ENCODE assay signal across 18 cellular contexts in the genomic region with DNA sequence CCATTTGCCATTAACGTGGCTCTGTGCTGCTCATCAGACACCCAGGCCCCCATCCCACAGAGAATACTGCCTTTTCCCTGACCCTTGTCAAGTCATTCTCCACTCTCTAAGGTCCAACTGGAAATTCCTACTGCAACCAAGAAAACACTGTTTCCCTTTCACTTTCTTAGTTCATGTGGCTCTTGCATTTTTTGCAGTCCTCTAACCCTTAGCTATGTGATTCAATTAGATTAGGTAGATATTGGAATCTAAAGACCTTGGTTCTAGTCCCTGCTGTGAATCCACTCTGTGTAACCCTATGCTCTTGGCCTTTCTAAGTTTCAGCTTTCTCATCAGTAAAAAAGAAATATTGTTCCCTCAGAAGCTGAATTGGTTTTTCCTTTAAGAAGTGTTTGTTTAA.
"Had no signal": no experiment of that assay in that cellular context is flagged by ENCODE, and none has a peak within 500 bp of the region (broad histone marks: within the 10 kb centered on the region; RNA-seq: fewer than 3 reads in every experiment).

No MANE protein-coding gene starts in this region.

- H3K4me3 ChIP-seq: ascending aorta, mucosa of descending colon, pancreas, thoracic aorta had no signal

- ATAC-seq: activated CD8-positive, alpha-beta T cell treated with anti-CD3 and anti-CD28 coated beads for 36 hours; mucosa of descending colon; natural killer cell treated with Interleukin-12 subunit alpha and Interleukin-12 subunit beta and Interleukin-15 and Interleukin-18, amount 100 ng/mL, for 72 hours; pancreas; stimulated activated naive CD8-positive, alpha-beta T cell treated with anti-CD3 and anti-CD28 coated beads, Interleukin-15, amount 100 ng/mL, for 72 hours; T-cell had no signal

- FAIRE-seq: pancreas had no signal

- H3K9me3 Mint-ChIP-seq: activated CD8-positive, alpha-beta T cell treated with anti-CD3 and anti-CD28 coated beads for 36 hours; activated naive CD8-positive, alpha-beta T cell treated with anti-CD3 and anti-CD28 coated beads, Interleukin-2, amount 10 ng/mL, durations not matched to agents 7 days and 5 days; natural killer cell treated with Interleukin-12 subunit alpha and Interleukin-12 subunit beta and Interleukin-15 and Interleukin-18, amount 100 ng/mL, for 72 hours had no signal

- H3K36me3 ChIP-seq: ascending aorta, pancreas, thoracic aorta had no signal

- H3K27ac Mint-ChIP-seq: activated CD8-positive, alpha-beta T cell treated with anti-CD3 and anti-CD28 coated beads for 36 hours; activated naive CD8-positive, alpha-beta T cell treated with anti-CD3 and anti-CD28 coated beads, Interleukin-2, amount 10 ng/mL, durations not matched to agents 7 days and 5 days; natural killer cell treated with Interleukin-12 subunit alpha and Interleukin-12 subunit beta and Interleukin-15 and Interleukin-18, amount 100 ng/mL, for 72 hours; T-cell had no signal

- H3K4me3 Mint-ChIP-seq: activated CD8-positive, alpha-beta T cell treated with anti-CD3 and anti-CD28 coated beads for 36 hours; activated naive CD8-positive, alpha-beta T cell treated with anti-CD3 and anti-CD28 coated beads, Interleukin-2, amount 10 ng/mL, durations not matched to agents 7 days and 5 days; natural killer cell treated with Interleukin-12 subunit alpha and Interleukin-12 subunit beta and Interleukin-15 and Interleukin-18, amount 100 ng/mL, for 72 hours; stimulated activated naive CD8-positive, alpha-beta T cell treated with anti-CD3 and anti-CD28 coated beads, Interleukin-15, amount 100 ng/mL, for 72 hours; T-cell had no signal

- H3K27me3 Mint-ChIP-seq: activated CD8-positive, alpha-beta T cell treated with anti-CD3 and anti-CD28 coated beads for 36 hours had no signal

- DNase-seq: activated CD4-positive, alpha-beta T cell treated with anti-CD3 and anti-CD28 coated beads for 4 hours; activated CD8-positive, alpha-beta memory T cell treated with anti-CD3 and anti-CD28 coated beads, Interleukin-2, amount 50 U/mL, for 4 hours; activated CD8-positive, alpha-beta T cell treated with anti-CD3 and anti-CD28 coated beads for 36 hours; activated naive CD8-positive, alpha-beta T cell treated with anti-CD3 and anti-CD28 coated beads, Interleukin-2, amount 10 ng/mL, durations not matched to agents 7 days and 5 days; caudate nucleus; effector memory CD4-positive, alpha-beta T cell; mammary epithelial cell; mucosa of descending colon; pancreas; stimulated activated CD4-positive, alpha-beta T cell treated with anti-CD3 and anti-CD28 coated beads, Interleukin-15, amount 100 ng/mL, for 24 hours; stimulated activated CD4-positive, alpha-beta T cell treated with anti-CD3 and anti-CD28 coated beads, Interleukin-4, amount 100 ng/mL, for 4 hours; stimulated activated naive CD8-positive, alpha-beta T cell treated with anti-CD3 and anti-CD28 coated beads, Interleukin-15, amount 100 ng/mL, for 72 hours; T-cell; T1000 had no signal

- H3K36me3 Mint-ChIP-seq: activated naive CD8-positive, alpha-beta T cell treated with anti-CD3 and anti-CD28 coated beads, Interleukin-2, amount 10 ng/mL, durations not matched to agents 7 days and 5 days; natural killer cell treated with Interleukin-12 subunit alpha and Interleukin-12 subunit beta and Interleukin-15 and Interleukin-18, amount 100 ng/mL, for 72 hours; T-cell had no signal

- H3K27ac ChIP-seq: ascending aorta, epithelial cell of prostate, pancreas, thoracic aorta had no signal

- H3K9me3 ChIP-seq: ascending aorta, mucosa of descending colon, pancreas, thoracic aorta had no signal

- H3K27me3 ChIP-seq: ascending aorta, pancreas had no signal

- H3K4me1 ChIP-seq: pancreas had no signal
